ENCODE assay signal across 8 cellular contexts in the genomic region with DNA sequence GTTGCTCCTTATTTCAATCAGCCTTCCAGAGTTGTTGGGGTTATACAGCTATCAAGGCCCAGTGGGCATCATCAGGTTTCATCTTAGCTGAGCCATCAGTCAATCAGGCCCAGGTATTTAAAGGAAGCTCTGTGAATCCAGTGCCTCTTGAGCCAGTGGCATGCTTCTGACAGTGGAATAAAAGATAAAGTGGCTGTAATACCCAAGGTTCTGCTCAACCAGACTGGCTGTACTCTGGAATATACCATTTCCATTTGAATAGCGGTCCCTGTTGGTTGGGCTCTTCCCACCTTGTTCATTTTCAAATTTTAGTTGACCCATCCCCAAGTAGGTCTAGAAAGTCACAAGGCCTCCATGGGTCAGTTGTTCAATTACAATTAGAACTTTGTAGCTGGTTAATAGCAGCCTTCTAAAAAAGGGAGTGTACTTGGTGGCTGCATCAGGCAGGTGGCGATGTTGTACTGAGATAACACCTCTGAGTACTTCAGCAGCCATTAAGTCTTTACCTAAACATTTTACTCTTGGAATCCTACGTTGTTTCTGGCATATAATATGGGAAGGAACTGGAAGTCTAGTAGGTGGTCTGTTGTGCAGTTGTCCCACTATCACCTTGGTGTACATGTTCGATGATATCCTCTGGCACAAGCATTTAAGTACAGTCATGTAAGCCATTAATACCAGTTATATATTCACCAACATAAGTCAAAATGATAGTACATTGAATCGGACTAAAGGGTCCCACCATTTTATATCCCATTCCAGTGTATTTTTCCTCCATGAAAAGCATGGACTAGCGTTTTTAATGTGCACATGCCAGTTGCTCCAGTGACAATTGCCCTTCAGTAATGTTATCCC.
A peak's percentile ranks its signal among the peaks of the same experiment; 100 is the strongest.
DNase-seq lines count a peak whose midpoint lies in the region; ATAC-seq, FAIRE-seq and TF ChIP-seq lines count a peak whose summit lies in the region.

No MANE protein-coding gene starts in this region.

- TF ChIP-seq EP300 in sigmoid colon (IDR thresholded peaks at IDR 0.05), result no peak

- no peaks in the 10 kb centered on the region for H3K4me1 Mint-ChIP-seq in nephron

- no peak overlapping the region for H3K4me2 ChIP-seq in endothelial cell of umbilical vein (ENCODE audit: insufficient read depth, low read length)

- TF ChIP-seq CTCF in AG09319 (IDR thresholded peaks at IDR 0.05; ENCODE audit: low read depth, low read length) (peak; percentile 76), endothelial cell of umbilical vein (IDR thresholded peaks at IDR 0.05; ENCODE audit: extremely low read depth in 1 of 2, insufficient read depth in 1 of 2, low read depth in 1 of 2, low read length in 2 of 2) (peak; percentile 57 to 69), nephron (IDR thresholded peaks at IDR 0.05; ENCODE audit: unreplicated experiment in 3 of 3) (peak; percentile 65 to 76 (median 68)), sigmoid colon (IDR thresholded peaks at IDR 0.05) (peak in 2 of 4 experiments; percentile 9 to 28)

- intact Hi-C loops in endothelial cell of umbilical vein (cut with micrococcal nuclease), result loop anchor here (1.0 kb wide), 2 partner anchors 419 to 438 kb away; no protein-coding TSS in a partner anchor
- intact Hi-C loops in sigmoid colon (cut with DNase I), result no loop called here

- H3K9me3 ChIP-seq in endothelial cell of umbilical vein (replicated peaks; ENCODE audit: control insufficient read depth, insufficient read depth, low read length) (no peaks in the 10 kb centered on the region), sigmoid colon (no peaks in the 10 kb centered on the region)

- H3K9ac ChIP-seq in endothelial cell of umbilical vein (replicated peaks; ENCODE audit: extremely low read depth, insufficient read depth, low read length), result no peak overlapping the region

- H3K27me3 Mint-ChIP-seq in nephron (ENCODE audit: low read depth), result no peaks in the 10 kb centered on the region

- no TSS peak for BruUV-seq in endothelial cell of umbilical vein (replicated peaks; lab: Mats Ljungman, UMichigan)

- H3K79me2 ChIP-seq in endothelial cell of umbilical vein (ENCODE audit: control insufficient read depth, insufficient read depth, low read length), result no peaks in the 10 kb centered on the region

- H3K36me3 ChIP-seq in endothelial cell of umbilical vein (ENCODE audit: control insufficient read depth in 2 of 2, extremely low read depth in 1 of 2, insufficient read depth in 2 of 2, low read length in 2 of 2) (no peaks in the 10 kb centered on the region), sigmoid colon (no peaks in the 10 kb centered on the region)

- H3K27me3 ChIP-seq in endothelial cell of umbilical vein (ENCODE audit: control insufficient read depth in 2 of 2, insufficient read depth in 2 of 2, low read length in 2 of 2), result no peaks in the 10 kb centered on the region
- H3K27me3 ChIP-seq in sigmoid colon, result no peaks in the 10 kb centered on the region

- CTCF ChIA-PET in endothelial cell of umbilical vein (lab: Charles Lee), result interaction anchor here (0.5 to 2.6 kb wide), 42 partner anchors 9 to 621 kb away, joined by 3 to 31 read pairs (median 4); no protein-coding TSS in a partner anchor

- no peaks in the 10 kb centered on the region for H3K4me1 ChIP-seq in endothelial cell of umbilical vein (ENCODE audit: control insufficient read depth, extremely low read depth, insufficient read depth, low read length)
- no peaks in the 10 kb centered on the region for H3K4me1 ChIP-seq in sigmoid colon

- H3K27ac ChIP-seq in endothelial cell of umbilical vein (ENCODE audit: insufficient read depth, low read depth, low read length) (no peak overlapping the region), sigmoid colon (no peak overlapping the region)

- no peak overlapping the region for H3K27ac Mint-ChIP-seq in nephron

- peaks cover 34% of the 10 kb centered on the region for H3K36me3 Mint-ChIP-seq in nephron (ENCODE audit: low read depth)

- no peaks in the 10 kb centered on the region for H3K9me1 ChIP-seq in endothelial cell of umbilical vein (replicated peaks; ENCODE audit: control insufficient read depth, extremely low read depth, insufficient read depth, low read length)

- no peak overlapping the region for H2AFZ ChIP-seq in endothelial cell of umbilical vein (ENCODE audit: low read depth, low read length)

- WGBS in sigmoid colon, 2 donors, result 49 to 64% methylated on average over 6 of the region's 6 CpGs

- H3K4me3 ChIP-seq in endothelial cell of umbilical vein (replicated peaks in 1 of 3; ENCODE audit: insufficient read depth in 1 of 3, low read depth in 1 of 3, low read length in 3 of 3) (no peak overlapping the region), sigmoid colon (no peak overlapping the region)

- no peaks in the 10 kb centered on the region for H4K20me1 ChIP-seq in endothelial cell of umbilical vein (replicated peaks; ENCODE audit: control insufficient read depth, extremely low read depth, insufficient read depth, low read length)

- no peak for ATAC-seq in HG02870 (IDR thresholded peaks at IDR 0.05; ENCODE audit: unreplicated experiment)

- H3K9me3 Mint-ChIP-seq in nephron, result peaks cover 26% of the 10 kb centered on the region

- peak; percentile 72 for FAIRE-seq in endothelial cell of umbilical vein (lab: Jason Lieb, UNC)

- POLR2A ChIA-PET in endothelial cell of umbilical vein (lab: Charles Lee), result no interaction called here

- dilution Hi-C loops in endothelial cell of umbilical vein (cut with MboI; ENCODE audit: extremely low pct_ligation_motif_present, low sequenced_read_pairs), result no loop called here

- DNase-seq in AG09319 (ENCODE audit: extremely low read depth, low read depth), result peak; percentile 30
- peak; percentile 7 for DNase-seq in GM19238 (ENCODE audit: insufficient read length, low spot score)
- peak; percentile 10 for DNase-seq in NCI-H2029 treated with DMSO at 0.1 percent for 48 hours (lab: John Stamatoyannopoulos, UW)
- peak; percentile 14 for DNase-seq in UCSD-AML1 (lab: John Stamatoyannopoulos, UW; ENCODE audit: unreplicated experiment)
- peak; percentile 56 for DNase-seq in endothelial cell of umbilical vein (ENCODE audit: low read depth, low spot score)
- DNase-seq in sigmoid colon, result no peak

- H3K4me3 Mint-ChIP-seq in nephron, result no peak overlapping the region

- no peak for TF ChIP-seq POLR2A in endothelial cell of umbilical vein (IDR thresholded peaks at IDR 0.05; ENCODE audit: low read depth, low read length)
- no peak for TF ChIP-seq POLR2A in sigmoid colon (IDR thresholded peaks at IDR 0.05)

TF ChIP-seq in endothelial cell of umbilical vein, 7 proteins besides CTCF, POLR2A, EP300 and RAD21:
- no peak for TF ChIP-seq GATA2 (IDR thresholded peaks at IDR 0.05; ENCODE audit: insufficient read depth, insufficient read length, low read depth, low read length)
- no peak for TF ChIP-seq JUN (IDR thresholded peaks at IDR 0.05; ENCODE audit: borderline replicate concordance, insufficient read depth, insufficient read length, low read depth)
- no peak for TF ChIP-seq MYC (IDR thresholded peaks at IDR 0.05; ENCODE audit: low read depth, low read length)
- no peak for TF ChIP-seq EZH2 (IDR thresholded peaks at IDR 0.05; ENCODE audit: borderline replicate concordance, low read depth, low read length, severe bottlenecking)
- TF ChIP-seq MAX (IDR thresholded peaks at IDR 0.05; ENCODE audit: insufficient read depth, insufficient read length), result no peak
- no peak for TF ChIP-seq POLR2AphosphoS5 (IDR thresholded peaks at IDR 0.05; ENCODE audit: insufficient read depth, low read depth, low read length)
- TF ChIP-seq FOS (IDR thresholded peaks at IDR 0.05; ENCODE audit: borderline replicate concordance, insufficient read depth, low read length), result no peak
